ENCODE assay signal across 7 cellular contexts in genomic region chr1:151007853-151008243, GRCh38. TPM values are rescaled to one million over a fixed set of nuclear protein-coding genes. Genes with fewer than 3 reads are reported as not detected.
DNase-seq lines count a peak whose midpoint lies in the region; ATAC-seq, FAIRE-seq and TF ChIP-seq lines count a peak whose summit lies in the region.

No MANE protein-coding gene starts in this region.

- H3K27ac ChIP-seq in HEK293 (ENCODE audit: extremely low read depth, low read depth, low read length) (peak overlapping the region; percentile 41), iPS-18a (ENCODE audit: low read length) (peak overlapping the region; percentile 93)

- TF ChIP-seq CTCF in HEK293 (tag by site-specific recombination; IDR thresholded peaks at IDR 0.05) (no peak), activated B cell treated with CpG ODN at 0.5 μM for 24 hours (IDR thresholded peaks at IDR 0.05) (no peak)

- POLR2A ChIA-PET in HEK293 (lab: Yijun Ruan, JAX) (interaction anchor here (0.7 kb wide), 1 partner anchor 205 kb away, joined by 3 read pairs; no protein-coding TSS in a partner anchor), activated B cell treated with CpG ODN at 0.5 μM for 24 hours (lab: Charles Lee) (no interaction called here)

- peak overlapping the region; percentile 98 for H3K4me3 Mint-ChIP-seq in activated B cell treated with CpG ODN at 0.5 μM for 24 hours
- H3K4me3 Mint-ChIP-seq in stimulated activated memory B cell treated with anti-CD40 and anti-IgM and Interleukin-4, amounts not matched to agents 10 μg/mL and 1 μg/mL and 100 μg/mL, for 72 hours, result peak overlapping the region; percentile 97

- no peaks in the 10 kb centered on the region for H3K27me3 ChIP-seq in iPS-18a (ENCODE audit: control insufficient read depth, insufficient read depth, low read length)

- H3K27me3 Mint-ChIP-seq in activated B cell treated with CpG ODN at 0.5 μM for 24 hours, result no peaks in the 10 kb centered on the region
- no peaks in the 10 kb centered on the region for H3K27me3 Mint-ChIP-seq in stimulated activated memory B cell treated with anti-CD40 and anti-IgM and Interleukin-4, amounts not matched to agents 10 μg/mL and 1 μg/mL and 100 μg/mL, for 72 hours

- H3K4me1 Mint-ChIP-seq in activated B cell treated with CpG ODN at 0.5 μM for 24 hours, result peaks cover 69% of the 10 kb centered on the region
- peaks cover 60% of the 10 kb centered on the region for H3K4me1 Mint-ChIP-seq in stimulated activated memory B cell treated with anti-CD40 and anti-IgM and Interleukin-4, amounts not matched to agents 10 μg/mL and 1 μg/mL and 100 μg/mL, for 72 hours

- peak overlapping the region; percentile 74 for H3K9ac ChIP-seq in iPS-18a (ENCODE audit: low read length)

- DNase-seq in activated B cell treated with CpG ODN at 0.5 μM for 24 hours (no peak), RCC 7860 (ENCODE audit: low spot score) (no peak), GDM1 (lab: John Stamatoyannopoulos, UW) (no peak), T-helper 9 cell (no peak)

- peak overlapping the region; percentile 26 for H3K4me3 ChIP-seq in HEK293 (ENCODE audit: low read depth, low read length)
- H3K4me3 ChIP-seq in iPS-18a (ENCODE audit: low read length), result peak overlapping the region; percentile 99

- CTCF ChIA-PET in HEK293 (lab: Yijun Ruan, JAX) (interaction anchor here (0.6 to 3.9 kb wide), 5 partner anchors 12 to 202 kb away, joined by 3 to 73 read pairs (median 5); partner anchors contain the start of gene BNIPL), activated B cell treated with CpG ODN at 0.5 μM for 24 hours (lab: Charles Lee) (no interaction called here)

- H3K36me3 ChIP-seq in HEK293 (ENCODE audit: control insufficient read depth in 2 of 2, insufficient read depth in 1 of 2, low read length in 2 of 2) (peaks cover 0 to 3% of the 10 kb centered on the region in 2 experiments; a peak in 1 of 3 replicates), iPS-18a (ENCODE audit: control insufficient read depth, low read depth, low read length) (no peaks in the 10 kb centered on the region)

- H3K9me3 Mint-ChIP-seq in activated B cell treated with CpG ODN at 0.5 μM for 24 hours, result no peaks in the 10 kb centered on the region
- no peaks in the 10 kb centered on the region for H3K9me3 Mint-ChIP-seq in stimulated activated memory B cell treated with anti-CD40 and anti-IgM and Interleukin-4, amounts not matched to agents 10 μg/mL and 1 μg/mL and 100 μg/mL, for 72 hours

- no peak for ATAC-seq in activated B cell treated with CpG ODN at 0.5 μM for 24 hours (ENCODE audit: low read depth)
- no peak for ATAC-seq in stimulated activated memory B cell treated with anti-CD40 and anti-IgM and Interleukin-4, amounts not matched to agents 10 μg/mL and 1 μg/mL and 100 μg/mL, for 72 hours

- intact Hi-C loops in activated B cell treated with CpG ODN at 0.5 μM for 24 hours (cut with micrococcal nuclease), result loop anchor here (1.0 to 10.0 kb wide), 11 partner anchors 29 to 604 kb away; partner anchors contain the start of genes ARNT, CDC42SE1, PSMD4 and SETDB1

- peaks cover 13% of the 10 kb centered on the region for H3K36me3 Mint-ChIP-seq in activated B cell treated with CpG ODN at 0.5 μM for 24 hours (ENCODE audit: low read depth)
- H3K36me3 Mint-ChIP-seq in stimulated activated memory B cell treated with anti-CD40 and anti-IgM and Interleukin-4, amounts not matched to agents 10 μg/mL and 1 μg/mL and 100 μg/mL, for 72 hours, result peaks cover 5% of the 10 kb centered on the region

- H3K4me1 ChIP-seq in HEK293 (ENCODE audit: control insufficient read depth, insufficient read depth, low read length), result 0 out of 2 replicates have a peak, but pooled peaks cover 3% of the 10 kb centered on the region
- peaks cover 19% of the 10 kb centered on the region for H3K4me1 ChIP-seq in iPS-18a (ENCODE audit: control insufficient read depth, low read depth, low read length)

- H3K9me3 ChIP-seq in HEK293 (ENCODE audit: control insufficient read depth, insufficient read depth, low read depth, low read length) (no peaks in the 10 kb centered on the region), iPS-18a (ENCODE audit: control insufficient read depth, low read depth, low read length) (no peaks in the 10 kb centered on the region)

- no peak for FAIRE-seq in RCC 7860 (lab: Jason Lieb, UNC)

- peak overlapping the region; percentile 93 for H3K27ac Mint-ChIP-seq in activated B cell treated with CpG ODN at 0.5 μM for 24 hours
- H3K27ac Mint-ChIP-seq in stimulated activated memory B cell treated with anti-CD40 and anti-IgM and Interleukin-4, amounts not matched to agents 10 μg/mL and 1 μg/mL and 100 μg/mL, for 72 hours, result peak overlapping the region; percentile 98

TF ChIP-seq in HEK293, 187 proteins besides CTCF, POLR2A, EP300 and RAD21:
- no peak for TF ChIP-seq ZBTB11 (tag by site-specific recombination; conservative IDR thresholded peaks at IDR 0.05; ENCODE audit: low read depth)
- TF ChIP-seq ZEB2 (tag by site-specific recombination; IDR thresholded peaks at IDR 0.05), result 0 out of 2 replicates have a peak, but pooled peaks have one; percentile 13

RNA-seq across cellular contexts. Expression of gene PRUNE1, which starts 0.4 kb away (rescaled TPM):
- total RNA-seq in activated B cell treated with CpG ODN at 0.5 μM for 24 hours, result 12.9 and 14.2 TPM in 2 replicates

RNA-seq across cellular contexts. Expression of gene MINDY1, which starts 1.1 kb away (rescaled TPM):
- 8.9 and 10.7 TPM in 2 replicates for total RNA-seq in activated B cell treated with CpG ODN at 0.5 μM for 24 hours

RNA-seq across cellular contexts. Expression of gene ANXA9, which starts 25.8 kb away (rescaled TPM):
- not detected in 2 replicates for total RNA-seq in activated B cell treated with CpG ODN at 0.5 μM for 24 hours

RNA-seq across cellular contexts. Expression of gene BNIPL, which starts 28.5 kb away (rescaled TPM):
- total RNA-seq in activated B cell treated with CpG ODN at 0.5 μM for 24 hours, result 1.00 and 1.2 TPM in 2 replicates

RNA-seq across cellular contexts. Expression of gene CERS2, which starts 33.2 kb away (rescaled TPM):
- total RNA-seq in activated B cell treated with CpG ODN at 0.5 μM for 24 hours, result 95.5 and 106 TPM in 2 replicates
